In genomic region chr5:168851902-168852321, GRCh38 we compare ENCODE assay signal across 1 cellular context.
TF ChIP-seq lines count a peak whose summit lies in the region.

No MANE protein-coding gene starts in this region.

TF ChIP-seq in K562, 482 proteins besides CTCF, POLR2A, EP300 and RAD21 (continued from another document):
- TF ChIP-seq RERE (CRISPR knock-in tag; IDR thresholded peaks at IDR 0.05; ENCODE audit: borderline replicate concordance) (no peak), HES1 (IDR thresholded peaks at IDR 0.05; ENCODE audit: low read depth) (no peak), ZNF165 (CRISPR knock-in tag; IDR thresholded peaks at IDR 0.05; ENCODE audit: borderline replicate concordance) (no peak), ZNF24 (IDR thresholded peaks at IDR 0.05) (no peak), ZZZ3 (IDR thresholded peaks at IDR 0.05) (no peak), ZBTB1 (CRISPR knock-in tag; IDR thresholded peaks at IDR 0.05; ENCODE audit: borderline replicate concordance, low read depth) (no peak), COPS2 (conservative IDR thresholded peaks at IDR 0.05) (no peak), KAT8 (IDR thresholded peaks at IDR 0.05; ENCODE audit: low read depth) (no peak), NELFE (IDR thresholded peaks at IDR 0.05; ENCODE audit: insufficient read depth, insufficient read length) (no peak), ZNF740 (CRISPR knock-in tag; IDR thresholded peaks at IDR 0.05) (no peak), ZNF740 (tag; IDR thresholded peaks at IDR 0.05) (no peak), SRF (CRISPR knock-in tag; IDR thresholded peaks at IDR 0.05) (peak in 1 of 2 experiments; percentile 29; a peak in 1 of 4 replicates), ESRRA (IDR thresholded peaks at IDR 0.05; ENCODE audit: borderline replicate concordance, low read depth) (peak; percentile 68; the same call in 1 of the 2 replicates), HIVEP1 (CRISPR knock-in tag; IDR thresholded peaks at IDR 0.05) (no peak), ZNF41 (CRISPR knock-in tag; conservative IDR thresholded peaks at IDR 0.05) (no peak), POLR2G (IDR thresholded peaks at IDR 0.05; ENCODE audit: low read depth, low read length) (no peak), EZH2 (IDR thresholded peaks at IDR 0.05; ENCODE audit: borderline replicate concordance, low read depth, low read length) (no peak), TCF3 (CRISPR knock-in tag; IDR thresholded peaks at IDR 0.05) (no peak), SRSF3 (IDR thresholded peaks at IDR 0.05; ENCODE audit: insufficient read depth, low read length) (no peak), JUNB (CRISPR knock-in tag; conservative IDR thresholded peaks at IDR 0.05) (no peak), ATF7 (IDR thresholded peaks at IDR 0.05) (no peak), CXXC5 (CRISPR knock-in tag; IDR thresholded peaks at IDR 0.05) (no peak), RBM14 (IDR thresholded peaks at IDR 0.05; ENCODE audit: borderline replicate concordance, insufficient read depth, low read depth, low read length) (no peak)
TF ChIP-seq in K562: peak in this region for 12.
